ENCODE assay signal across 8 cellular contexts in genomic region chr19:46713781-46714522, GRCh38. TPM values are rescaled to one million over a fixed set of nuclear protein-coding genes. Genes with fewer than 3 reads are reported as not detected.
DNase-seq lines count a peak whose midpoint lies in the region; ATAC-seq and TF ChIP-seq lines count a peak whose summit lies in the region.

No MANE protein-coding gene starts in this region.

- TF ChIP-seq EP300 in SK-N-SH (IDR thresholded peaks at IDR 0.05; ENCODE audit: borderline replicate concordance in 1 of 2, low read depth in 1 of 2, low read length in 1 of 2), result no peak

- H3K9me2 ChIP-seq in SK-N-SH, result no peaks in the 10 kb centered on the region

- TF ChIP-seq CTCF in Calu3 (IDR thresholded peaks at IDR 0.05; ENCODE audit: unreplicated experiment), result no peak
- no peak for TF ChIP-seq CTCF in SK-N-SH (IDR thresholded peaks at IDR 0.05)

- peak overlapping the region; percentile 91 for H3K4me2 ChIP-seq in SK-N-SH

- POLR2A ChIA-PET in SK-N-SH (lab: Yijun Ruan, JAX), result interaction anchor here (0.6 to 1.2 kb wide), 6 partner anchors 10 to 1999 kb away, joined by 3 to 6 read pairs (median 3); partner anchors contain the start of gene CALM3

- no peaks in the 10 kb centered on the region for H3K9me3 Mint-ChIP-seq in Calu3 (ENCODE audit: low read depth, unreplicated experiment)
- H3K9me3 Mint-ChIP-seq in IgD-negative memory B cell, result no peaks in the 10 kb centered on the region
- H3K9me3 Mint-ChIP-seq in activated naive CD8-positive, alpha-beta T cell treated with anti-CD3 and anti-CD28 coated beads for 36 hours, result no peaks in the 10 kb centered on the region

- H3K27me3 ChIP-seq in SK-N-SH (ENCODE audit: insufficient read depth), result no peaks in the 10 kb centered on the region

- H3K79me2 ChIP-seq in SK-N-SH (ENCODE audit: insufficient read depth), result peaks cover 50% of the 10 kb centered on the region

- BruUV-seq in Calu3 (replicated peaks; lab: Mats Ljungman, UMichigan), result no TSS peak

- WGBS in SK-N-SH (ENCODE audit: low lambda C conversion rate), result under 1% methylated on average over 30 of the region's 43 CpGs

- peaks cover 0 to 19% of the 10 kb centered on the region in 2 experiments; a peak in 2 of 4 replicates for H3K4me1 ChIP-seq in SK-N-SH (ENCODE audit: control insufficient read depth in 1 of 2, insufficient read depth in 2 of 2, low read depth in 1 of 2, low read length in 1 of 2)

- H3F3A ChIP-seq in SK-N-SH (replicated peaks; ENCODE audit: insufficient read depth), result peaks cover 18% of the 10 kb centered on the region

- H3K4me3 ChIP-seq in SK-N-SH (ENCODE audit: low read depth in 2 of 2, low read length in 1 of 2), result peak overlapping the region; percentile 85 to 88

- H2AFZ ChIP-seq in SK-N-SH (ENCODE audit: low read depth), result peak overlapping the region; percentile 73; the same call in 1 of the 2 replicates

- no peak for TF ChIP-seq RAD21 in SK-N-SH (IDR thresholded peaks at IDR 0.05; ENCODE audit: low read length)

- H3K36me3 Mint-ChIP-seq in Calu3 (ENCODE audit: insufficient read depth, unreplicated experiment), result peaks cover 88% of the 10 kb centered on the region
- peaks cover 1% of the 10 kb centered on the region for H3K36me3 Mint-ChIP-seq in IgD-negative memory B cell
- H3K36me3 Mint-ChIP-seq in activated naive CD8-positive, alpha-beta T cell treated with anti-CD3 and anti-CD28 coated beads for 36 hours, result peaks cover 25% of the 10 kb centered on the region

- intact Hi-C loops in Calu3 (cut with micrococcal nuclease; ENCODE audit: unreplicated experiment), result no loop called here
- intact Hi-C loops in cardiac septum (cut with DNase I), result no loop called here
- intact Hi-C loops in posterior cingulate gyrus (cut with DNase I), result no loop called here

- H3K4me1 Mint-ChIP-seq in Calu3 (ENCODE audit: low read depth, unreplicated experiment), result peaks cover 19% of the 10 kb centered on the region
- peaks cover 17 to 30% (median 21%) of the 10 kb centered on the region in 3 donors for H3K4me1 Mint-ChIP-seq in IgD-negative memory B cell
- H3K4me1 Mint-ChIP-seq in activated naive CD8-positive, alpha-beta T cell treated with anti-CD3 and anti-CD28 coated beads for 36 hours, result peaks cover 28% of the 10 kb centered on the region

- peak overlapping the region; percentile 78 for H3K9ac ChIP-seq in SK-N-SH

- H3K27me3 Mint-ChIP-seq in Calu3 (ENCODE audit: unreplicated experiment), result no peaks in the 10 kb centered on the region
- H3K27me3 Mint-ChIP-seq in IgD-negative memory B cell, result no peaks in the 10 kb centered on the region
- H3K27me3 Mint-ChIP-seq in activated naive CD8-positive, alpha-beta T cell treated with anti-CD3 and anti-CD28 coated beads for 36 hours, result no peaks in the 10 kb centered on the region

- DNase-seq in Calu3, result peak; percentile 98
- peak; percentile 96 for DNase-seq in SK-N-SH
- peak; percentile 71 for DNase-seq in activated naive CD8-positive, alpha-beta T cell treated with anti-CD3 and anti-CD28 coated beads for 36 hours
- peak; percentile 97 for DNase-seq in cardiac septum (ENCODE audit: low spot score)
- DNase-seq in posterior cingulate gyrus, result peak; percentile 49 to 96 (median 68)
- peak; percentile 97 for DNase-seq in ureter (ENCODE audit: low spot score)

- CTCF ChIA-PET in Calu3 (lab: Charles Lee), result interaction anchor here (0.6 to 1.3 kb wide), 10 partner anchors 9 to 592 kb away, joined by 3 to 7 read pairs (median 4); partner anchors contain the start of gene DACT3
- CTCF ChIA-PET in SK-N-SH (lab: Yijun Ruan, JAX), result interaction anchor here (0.6 to 8.4 kb wide), 13 partner anchors 10 to 322 kb away, joined by 3 to 58 read pairs (median 3); partner anchors contain the start of gene DACT3

- no peak for ATAC-seq in GM19455 (IDR thresholded peaks at IDR 0.05; ENCODE audit: unreplicated experiment)

- H3K4me3 Mint-ChIP-seq in Calu3 (ENCODE audit: low read depth, unreplicated experiment), result peak overlapping the region; percentile 94
- H3K4me3 Mint-ChIP-seq in IgD-negative memory B cell, result peak overlapping the region; percentile 92 to 99 (median 97)
- H3K4me3 Mint-ChIP-seq in activated naive CD8-positive, alpha-beta T cell treated with anti-CD3 and anti-CD28 coated beads for 36 hours, result peak overlapping the region; percentile 95

- peak overlapping the region; percentile 79 to 91 for H3K27ac ChIP-seq in SK-N-SH (ENCODE audit: low read depth in 2 of 2, low read length in 1 of 2)

- peaks cover 5 to 9% of the 10 kb centered on the region in 2 experiments for H3K36me3 ChIP-seq in SK-N-SH (replicated peaks in 1 of 2; ENCODE audit: control insufficient read depth in 1 of 2, insufficient read depth in 2 of 2, low read length in 1 of 2)

- no peaks in the 10 kb centered on the region for H3K9me3 ChIP-seq in SK-N-SH

- H3K27ac Mint-ChIP-seq in Calu3 (ENCODE audit: unreplicated experiment) (peak overlapping the region; percentile 96), IgD-negative memory B cell (peak overlapping the region; percentile 97 to 99 (median 98))
- peak overlapping the region; percentile 94 for H3K27ac Mint-ChIP-seq in activated naive CD8-positive, alpha-beta T cell treated with anti-CD3 and anti-CD28 coated beads for 36 hours

- H4K20me1 ChIP-seq in SK-N-SH (ENCODE audit: insufficient read depth), result no peaks in the 10 kb centered on the region

TF ChIP-seq in SK-N-SH, 30 proteins besides CTCF, POLR2A, EP300 and RAD21 (continues in another document):
- TF ChIP-seq REST (IDR thresholded peaks at IDR 0.05; ENCODE audit: low read depth, low read length) (no peak), MEF2A (IDR thresholded peaks at IDR 0.05; ENCODE audit: borderline replicate concordance, low read depth) (no peak), SMC3 (IDR thresholded peaks at IDR 0.05; ENCODE audit: low read depth, low read length) (no peak), RCOR1 (IDR thresholded peaks at IDR 0.05; ENCODE audit: low read length) (no peak), EZH2phosphoT487 (IDR thresholded peaks at IDR 0.05; ENCODE audit: borderline replicate concordance, low read depth) (no peak), RFX5 (IDR thresholded peaks at IDR 0.05; ENCODE audit: low read length) (no peak), MXI1 (IDR thresholded peaks at IDR 0.05; ENCODE audit: low read depth, low read length) (peak; percentile 29; the same call in 1 of the 2 replicates), FOSL2 (IDR thresholded peaks at IDR 0.05; ENCODE audit: borderline replicate concordance, low read depth) (no peak), SIN3A (IDR thresholded peaks at IDR 0.05; ENCODE audit: borderline replicate concordance, low read depth, low read length) (peak; percentile 28; the same call in 1 of the 2 replicates), FOXJ3 (CRISPR knock-in tag; IDR thresholded peaks at IDR 0.05) (no peak)

RNA-seq across cellular contexts. Expression of gene PRKD2, which starts 3.0 kb away (rescaled TPM):
- total RNA-seq in Calu3 (2022), result 98.3 and 110 TPM in 2 replicates
- 143 TPM for polyA plus RNA-seq in IgD-negative memory B cell
- 14.1 and 21.4 TPM in 2 replicates for polyA plus RNA-seq in SK-N-SH (2012; rRNA removed)
- 12.2 and 20.2 TPM in 2 replicates for polyA plus RNA-seq in SK-N-SH (2012; cell fraction: cytosol; rRNA removed)
- polyA plus RNA-seq in SK-N-SH (2012; cell fraction: nucleus; rRNA removed), result 47.3 and 60.3 TPM in 2 replicates
- total RNA-seq in activated naive CD8-positive, alpha-beta T cell treated with anti-CD3 and anti-CD28 coated beads for 36 hours, result 10 to 100 TPM; 68.6 to 76.2 TPM
- total RNA-seq in cardiac septum, result 13.3 TPM
- total RNA-seq in ureter, result 57.1 TPM

RNA-seq across cellular contexts. Expression of gene FKRP, which starts 31.9 kb away (rescaled TPM):
- 33.7 and 35.0 TPM in 2 replicates for total RNA-seq in Calu3 (2022)
- 5.9 TPM for polyA plus RNA-seq in IgD-negative memory B cell
- polyA plus RNA-seq in SK-N-SH (2012; rRNA removed), result 30.4 and 37.3 TPM in 2 replicates
- polyA plus RNA-seq in SK-N-SH (2012; cell fraction: cytosol; rRNA removed), result 17.3 and 24.0 TPM in 2 replicates
- 89.1 and 93.7 TPM in 2 replicates for polyA plus RNA-seq in SK-N-SH (2012; cell fraction: nucleus; rRNA removed)
- total RNA-seq in activated naive CD8-positive, alpha-beta T cell treated with anti-CD3 and anti-CD28 coated beads for 36 hours, result 10 to 100 TPM; 17.3 to 18.8 TPM
- total RNA-seq in cardiac septum, result 24.2 TPM
- total RNA-seq in ureter, result 20.6 TPM

RNA-seq across cellular contexts. Expression of gene STRN4, which starts 32.3 kb away (rescaled TPM):
- total RNA-seq in Calu3 (2022), result 149 and 151 TPM in 2 replicates
- 33.3 TPM for polyA plus RNA-seq in IgD-negative memory B cell
- polyA plus RNA-seq in SK-N-SH (2012; rRNA removed), result 73.1 and 92.8 TPM in 2 replicates
- polyA plus RNA-seq in SK-N-SH (2012; cell fraction: cytosol; rRNA removed), result 53.2 and 65.2 TPM in 2 replicates
- polyA plus RNA-seq in SK-N-SH (2012; cell fraction: nucleus; rRNA removed), result 174 and 181 TPM in 2 replicates
- total RNA-seq in activated naive CD8-positive, alpha-beta T cell treated with anti-CD3 and anti-CD28 coated beads for 36 hours, result 10 to 100 TPM; 54.9 to 57.9 TPM
- 54.2 TPM for total RNA-seq in cardiac septum
- total RNA-seq in ureter, result 67.6 TPM

RNA-seq across cellular contexts. Expression of gene DACT3, which starts 53.0 kb away (rescaled TPM):
- total RNA-seq in Calu3 (2022), result not detected in 2 replicates
- not detected for polyA plus RNA-seq in IgD-negative memory B cell
- polyA plus RNA-seq in SK-N-SH (2012; rRNA removed), result 9.5 and 10.6 TPM in 2 replicates
- polyA plus RNA-seq in SK-N-SH (2012; cell fraction: cytosol; rRNA removed), result 6.9 and 8.6 TPM in 2 replicates
- 7.0 and 8.3 TPM in 2 replicates for polyA plus RNA-seq in SK-N-SH (2012; cell fraction: nucleus; rRNA removed)
- 1 to 10 TPM; 3.7 to 3.9 TPM for total RNA-seq in activated naive CD8-positive, alpha-beta T cell treated with anti-CD3 and anti-CD28 coated beads for 36 hours
- 23.8 TPM for total RNA-seq in cardiac septum
- 25.6 TPM for total RNA-seq in ureter
